In genomic region chr9:81542490-81542889, GRCh38 we compare ENCODE assay signal across 33 cellular contexts.
"Had no signal": no experiment of that assay in that cellular context is flagged by ENCODE, and none has a peak within 500 bp of the region (broad histone marks: within the 10 kb centered on the region; RNA-seq: fewer than 3 reads in every experiment).

No MANE protein-coding gene starts in this region.

- H3K27me3 ChIP-seq: ascending aorta, esophagus muscularis mucosa, foreskin keratinocyte, gastroesophageal sphincter, heart right ventricle, hepatocyte had no signal

- H3K4me3 ChIP-seq: ascending aorta, esophagus muscularis mucosa, gastroesophageal sphincter, heart right ventricle, hepatocyte had no signal

- H3K4me1 ChIP-seq: esophagus muscularis mucosa, foreskin keratinocyte had no signal

- H3K27ac ChIP-seq: ascending aorta, esophagus muscularis mucosa, foreskin keratinocyte, gastroesophageal sphincter, heart right ventricle, hepatocyte had no signal

- H3K36me3 ChIP-seq: ascending aorta, esophagus muscularis mucosa, gastroesophageal sphincter, heart right ventricle had no signal

- H3K9me3 Mint-ChIP-seq: activated CD4-positive, alpha-beta memory T cell treated with anti-CD3 and anti-CD28 coated beads for 36 hours; activated CD4-positive, alpha-beta T cell treated with anti-CD3 and anti-CD28 coated beads, Interleukin-2, amount 10 ng/mL, durations not matched to agents 24 days and 14 days; activated naive CD4-positive, alpha-beta T cell treated with anti-CD3 and anti-CD28 coated beads, Interleukin-2, amount 10 ng/mL, durations not matched to agents 7 days and 5 days; activated naive CD8-positive, alpha-beta T cell treated with anti-CD3 and anti-CD28 coated beads, Interleukin-2, amount 10 ng/mL, durations not matched to agents 7 days and 5 days; activated T-helper 1 cell treated with anti-CD3 and anti-CD28 coated beads, Interleukin-12 subunit alpha, Interleukin-12 subunit beta, Interleukin-2, Interleukin-4 antibody, amounts not matched to agents 30 ng/mL and 10 ng/mL and 1 ng/mL, durations not matched to agents 14 hours and 24 hours and 36 hours had no signal

- H3K9me3 ChIP-seq: ascending aorta, esophagus muscularis mucosa, gastroesophageal sphincter, heart right ventricle had no signal

- H3K4me1 Mint-ChIP-seq: activated CD4-positive, alpha-beta T cell treated with anti-CD3 and anti-CD28 coated beads for 36 hours; activated CD4-positive, alpha-beta T cell treated with anti-CD3 and anti-CD28 coated beads, Interleukin-2, amount 10 ng/mL, durations not matched to agents 24 days and 14 days; activated CD8-positive, alpha-beta memory T cell treated with anti-CD3 and anti-CD28 coated beads, Interleukin-2, amount 10 ng/mL, durations not matched to agents 7 days and 5 days; activated naive CD4-positive, alpha-beta T cell treated with anti-CD3 and anti-CD28 coated beads, Interleukin-2, amount 10 ng/mL, durations not matched to agents 7 days and 5 days; activated naive CD8-positive, alpha-beta T cell treated with anti-CD3 and anti-CD28 coated beads, Interleukin-2, amount 10 ng/mL, durations not matched to agents 7 days and 5 days; central memory CD8-positive, alpha-beta T cell; T-helper 17 cell had no signal

- H3K27me3 Mint-ChIP-seq: activated CD4-positive, alpha-beta memory T cell treated with anti-CD3 and anti-CD28 coated beads for 36 hours; activated CD4-positive, alpha-beta T cell treated with anti-CD3 and anti-CD28 coated beads for 36 hours; activated CD4-positive, alpha-beta T cell treated with anti-CD3 and anti-CD28 coated beads, Interleukin-2, amount 10 ng/mL, durations not matched to agents 24 days and 14 days; activated CD8-positive, alpha-beta memory T cell treated with anti-CD3 and anti-CD28 coated beads, Interleukin-2, amount 10 ng/mL, durations not matched to agents 7 days and 5 days; activated naive CD4-positive, alpha-beta T cell treated with anti-CD3 and anti-CD28 coated beads, Interleukin-2, amount 10 ng/mL, durations not matched to agents 7 days and 5 days; activated naive CD8-positive, alpha-beta T cell treated with anti-CD3 and anti-CD28 coated beads, Interleukin-2, amount 10 ng/mL, durations not matched to agents 7 days and 5 days; central memory CD8-positive, alpha-beta T cell; effector memory CD8-positive, alpha-beta T cell; T-helper 17 cell had no signal

- H3K27ac Mint-ChIP-seq: activated CD4-positive, alpha-beta memory T cell treated with anti-CD3 and anti-CD28 coated beads for 36 hours; activated CD4-positive, alpha-beta T cell treated with anti-CD3 and anti-CD28 coated beads for 36 hours; activated CD4-positive, alpha-beta T cell treated with anti-CD3 and anti-CD28 coated beads, Interleukin-2, amount 10 ng/mL, durations not matched to agents 24 days and 14 days; activated CD8-positive, alpha-beta memory T cell treated with anti-CD3 and anti-CD28 coated beads, Interleukin-2, amount 10 ng/mL, durations not matched to agents 7 days and 5 days; activated CD8-positive, alpha-beta T cell treated with anti-CD3 and anti-CD28 coated beads, Interleukin-2, amount 10 ng/mL, durations not matched to agents 7 days and 5 days; activated naive CD4-positive, alpha-beta T cell treated with anti-CD3 and anti-CD28 coated beads, Interleukin-2, amount 10 ng/mL, durations not matched to agents 7 days and 5 days; activated naive CD4-positive, alpha-beta T cell treated with anti-CD3 and anti-CD28 coated beads, Interleukin-2, amount 50 U/mL, for 72 hours; activated naive CD8-positive, alpha-beta T cell treated with anti-CD3 and anti-CD28 coated beads, Interleukin-2, amount 10 ng/mL, durations not matched to agents 7 days and 5 days; activated T-helper 1 cell treated with anti-CD3 and anti-CD28 coated beads, Interleukin-12 subunit alpha, Interleukin-12 subunit beta, Interleukin-2, Interleukin-4 antibody, amounts not matched to agents 30 ng/mL and 10 ng/mL and 1 ng/mL, durations not matched to agents 14 hours and 24 hours and 36 hours; activated T-helper 2 cell treated with anti-CD3 and anti-CD28 coated beads, Interferon-gamma antibody, Interleukin-2, Interleukin-4, amounts not matched to agents 10 μg/mL and 5 μg/mL and 100 μg/mL, durations not matched to agents 14 hours and 24 hours and 36 hours; brain; effector memory CD8-positive, alpha-beta T cell; T-helper 17 cell had no signal

- H3K4me3 Mint-ChIP-seq: activated CD4-positive, alpha-beta memory T cell treated with anti-CD3 and anti-CD28 coated beads for 36 hours; activated CD4-positive, alpha-beta T cell treated with anti-CD3 and anti-CD28 coated beads for 36 hours; activated CD4-positive, alpha-beta T cell treated with anti-CD3 and anti-CD28 coated beads, Interleukin-2, amount 10 ng/mL, durations not matched to agents 24 days and 14 days; activated CD8-positive, alpha-beta memory T cell treated with anti-CD3 and anti-CD28 coated beads, Interleukin-2, amount 10 ng/mL, durations not matched to agents 7 days and 5 days; activated CD8-positive, alpha-beta T cell treated with anti-CD3 and anti-CD28 coated beads, Interleukin-2, amount 10 ng/mL, durations not matched to agents 7 days and 5 days; activated naive CD4-positive, alpha-beta T cell treated with anti-CD3 and anti-CD28 coated beads, Interleukin-2, amount 10 ng/mL, durations not matched to agents 7 days and 5 days; activated naive CD8-positive, alpha-beta T cell treated with anti-CD3 and anti-CD28 coated beads, Interleukin-2, amount 10 ng/mL, durations not matched to agents 7 days and 5 days; activated T-helper 1 cell treated with anti-CD3 and anti-CD28 coated beads, Interleukin-12 subunit alpha, Interleukin-12 subunit beta, Interleukin-2, Interleukin-4 antibody, amounts not matched to agents 30 ng/mL and 10 ng/mL and 1 ng/mL, durations not matched to agents 14 hours and 24 hours and 36 hours; brain; central memory CD8-positive, alpha-beta T cell; effector memory CD8-positive, alpha-beta T cell; T-helper 17 cell had no signal

- DNase-seq: activated CD4-positive, alpha-beta memory T cell treated with anti-CD3 and anti-CD28 coated beads for 36 hours; activated CD4-positive, alpha-beta T cell treated with anti-CD3 and anti-CD28 coated beads for 36 hours; activated CD4-positive, alpha-beta T cell treated with anti-CD3 and anti-CD28 coated beads, Interleukin-2, amount 10 ng/mL, durations not matched to agents 24 days and 14 days; activated CD4-positive, CD25-positive, alpha-beta regulatory T cell; activated CD4-positive, CD25-positive, alpha-beta regulatory T cell treated with anti-CD3 and anti-CD28 coated beads, Interleukin-2, amount 50 U/mL, for 72 hours; activated CD8-positive, alpha-beta memory T cell treated with anti-CD3 and anti-CD28 coated beads, Interleukin-2, amount 10 ng/mL, durations not matched to agents 7 days and 5 days; activated CD8-positive, alpha-beta memory T cell treated with anti-CD3 and anti-CD28 coated beads, Interleukin-2, amount 50 U/mL, for 4 hours; activated CD8-positive, alpha-beta T cell treated with anti-CD3 and anti-CD28 coated beads, Interleukin-2, amount 10 ng/mL, durations not matched to agents 7 days and 5 days; activated effector memory CD4-positive, alpha-beta T cell treated with anti-CD3 and anti-CD28 coated beads, Interleukin-2, amount 50 U/mL, for 16 hours; activated naive CD4-positive, alpha-beta T cell; activated naive CD4-positive, alpha-beta T cell treated with anti-CD3 and anti-CD28 coated beads, Interleukin-2, amount 10 ng/mL, durations not matched to agents 7 days and 5 days; activated naive CD8-positive, alpha-beta T cell treated with anti-CD3 and anti-CD28 coated beads, Interleukin-2, amount 10 ng/mL, durations not matched to agents 7 days and 5 days; activated T-cell treated with anti-CD3 and anti-CD28 coated beads, Interleukin-2, amount 50 U/mL, for 1 hour; activated T-cell treated with anti-CD3 and anti-CD28 coated beads, Interleukin-2, amount 50 U/mL, for 48 hours; cortex of kidney; dermis blood vessel endothelial cell; effector CD4-positive, alpha-beta T cell; effector memory CD8-positive, alpha-beta T cell; erythroblast; foreskin keratinocyte; heart right ventricle; T-helper 17 cell had no signal

- H3K4me2 ChIP-seq: hepatocyte had no signal

- H3K36me3 Mint-ChIP-seq: activated CD4-positive, alpha-beta memory T cell treated with anti-CD3 and anti-CD28 coated beads for 36 hours; activated CD8-positive, alpha-beta memory T cell treated with anti-CD3 and anti-CD28 coated beads, Interleukin-2, amount 10 ng/mL, durations not matched to agents 7 days and 5 days; activated naive CD4-positive, alpha-beta T cell treated with anti-CD3 and anti-CD28 coated beads, Interleukin-2, amount 10 ng/mL, durations not matched to agents 7 days and 5 days; activated naive CD4-positive, alpha-beta T cell treated with anti-CD3 and anti-CD28 coated beads, Interleukin-2, amount 50 U/mL, for 72 hours; activated naive CD8-positive, alpha-beta T cell treated with anti-CD3 and anti-CD28 coated beads, Interleukin-2, amount 10 ng/mL, durations not matched to agents 7 days and 5 days; brain had no signal

- ATAC-seq: activated CD4-positive, alpha-beta T cell treated with anti-CD3 and anti-CD28 coated beads for 36 hours; activated CD8-positive, alpha-beta memory T cell treated with anti-CD3 and anti-CD28 coated beads, Interleukin-2, amount 10 ng/mL, durations not matched to agents 7 days and 5 days; activated CD8-positive, alpha-beta T cell treated with anti-CD3 and anti-CD28 coated beads, Interleukin-2, amount 10 ng/mL, durations not matched to agents 7 days and 5 days; activated naive CD4-positive, alpha-beta T cell treated with anti-CD3 and anti-CD28 coated beads, Interleukin-2, amount 50 U/mL, for 72 hours; effector memory CD8-positive, alpha-beta T cell; foreskin keratinocyte; gastroesophageal sphincter; heart right ventricle; T-helper 17 cell had no signal

- FAIRE-seq: bronchial epithelial cell, colon had no signal
